8 cellular contexts compared by ENCODE assay signal in genomic region chr3:14125193-14126016, GRCh38. TPM values are rescaled to one million over a fixed set of nuclear protein-coding genes. Genes with fewer than 3 reads are reported as not detected.
DNase-seq lines count a peak whose midpoint lies in the region; ATAC-seq, FAIRE-seq and TF ChIP-seq lines count a peak whose summit lies in the region.

No MANE protein-coding gene starts in this region.

- no peak for TF ChIP-seq RAD21 in HepG2 (CRISPR knock-in tag; IDR thresholded peaks at IDR 0.05)

- peaks cover 7 to 31% of the 10 kb centered on the region in 2 experiments for H3K36me3 ChIP-seq in HepG2 (replicated peaks in 1 of 2; ENCODE audit: control insufficient read depth in 1 of 2, insufficient read depth in 2 of 2, low read length in 2 of 2)

- TSS peak; percentile 48 for BruUV-seq in HepG2 (replicated peaks; lab: Mats Ljungman, UMichigan)

- H3K27me3 ChIP-seq in HepG2 (ENCODE audit: control insufficient read depth in 1 of 2, insufficient read depth in 2 of 2, low read length in 2 of 2) = no peaks in the 10 kb centered on the region; a peak in 1 of 5 replicates

- CTCF ChIA-PET in GM10248 (lab: Yijun Ruan, JAX) (interaction anchor here (0.7 to 2.1 kb wide), 12 partner anchors 9 to 1284 kb away, joined by 3 to 7 read pairs (median 4); partner anchors contain the start of genes LSM3 and RPL32), HepG2 (lab: Yijun Ruan, JAX; ENCODE audit: low intra/inter-chr PET ratio, low total read pairs) (interaction anchor here (1.6 kb wide), 1 partner anchor 228 kb away, joined by 5 read pairs; no protein-coding TSS in a partner anchor)

- TF ChIP-seq CTCF in GM10248 (IDR thresholded peaks at IDR 0.05; ENCODE audit: control extremely low read depth, extremely low read depth, low read depth, missing control alignments) (no peak), HepG2 (CRISPR knock-in tag; IDR thresholded peaks at IDR 0.05) (0 out of 2 replicates have a peak, but pooled peaks have one; percentile 28)

- peak overlapping the region; percentile 90 for H3K9ac ChIP-seq in HepG2 (ENCODE audit: insufficient read depth, low read depth, low read length)

- TF ChIP-seq POLR2A in HepG2 (IDR thresholded peaks at IDR 0.05; ENCODE audit: insufficient read depth in 1 of 2, low read depth in 2 of 2, low read length in 2 of 2) = no peak

- peak overlapping the region; percentile 89 for H3K4me2 ChIP-seq in HepG2 (ENCODE audit: low read depth, low read length)

- H3K79me2 ChIP-seq in HepG2 (ENCODE audit: insufficient read depth, low read length) = peaks cover 58% of the 10 kb centered on the region

- H2AFZ ChIP-seq in HepG2 (ENCODE audit: low read length) = no peak overlapping the region

- TF ChIP-seq EP300 in HepG2 (IDR thresholded peaks at IDR 0.05; ENCODE audit: low read depth in 2 of 2, low read length in 2 of 2) = no peak
- no peak for TF ChIP-seq EP300 in HepG2 (CRISPR knock-in tag; IDR thresholded peaks at IDR 0.05; ENCODE audit: borderline replicate concordance)

- peaks cover 16% of the 10 kb centered on the region for H4K20me1 ChIP-seq in HepG2 (ENCODE audit: insufficient read depth, low read length)

- H3K4me3 ChIP-seq in HepG2 (replicated peaks in 1 of 3; ENCODE audit: insufficient read depth in 1 of 3, low read depth in 2 of 3, low read length in 3 of 3) = peak overlapping the region; percentile 80 to 95 (median 88)

- peaks cover 46% of the 10 kb centered on the region for H3K4me1 ChIP-seq in HepG2 (ENCODE audit: insufficient read depth, low read length)

- H3K27ac ChIP-seq in cingulate gyrus (ENCODE audit: low read depth, low read length) (peak overlapping the region; percentile 85), HepG2 (ENCODE audit: extremely low read length, insufficient read depth, low read length) (peak overlapping the region; percentile 95)

- POLR2A ChIA-PET in GM10248 (lab: Yijun Ruan, JAX) = interaction anchor here (0.7 to 1.3 kb wide), 4 partner anchors 20 to 529 kb away, joined by 3 to 7 read pairs (median 4); partner anchors contain the start of genes LSM3 and XPC
- POLR2A ChIA-PET in HepG2 (lab: Yijun Ruan, JAX) = interaction anchor here (0.6 to 5.0 kb wide), 19 partner anchors 9 to 526 kb away, joined by 3 to 75 read pairs (median 4); partner anchors contain the start of genes CCDC174, LSM3 and XPC

- intact Hi-C loops in HepG2 (cut with micrococcal nuclease; ENCODE audit: unreplicated experiment) = no loop called here

- no peaks in the 10 kb centered on the region for H3K9me3 ChIP-seq in HepG2 (ENCODE audit: low read length)

- WGBS in HepG2 (ENCODE audit: low lambda C conversion rate) = 0% methylated on average over 10 of the region's 44 CpGs

- in situ Hi-C loops in HepG2 (cut with HindIII; ENCODE audit: extremely low pct_ligation_motif_present, low pct_unique_long_range_greater_than_20kb) = no loop called here

- peak; percentile 18 for FAIRE-seq in HepG2 (lab: Jason Lieb, UNC)

- peak; percentile 50 for DNase-seq in GM10248 (ENCODE audit: extremely low spot score)
- DNase-seq in HCEC 1CT = peak; percentile 91
- peak; percentile 90 for DNase-seq in M059J (ENCODE audit: low read depth)
- peak; percentile 24 for DNase-seq in activated CD4-positive, CD25-positive, alpha-beta regulatory T cell treated with anti-CD3 and anti-CD28 coated beads, Interleukin-2, amount 50 U/mL, for 16 hours (ENCODE audit: low read depth, low spot score)
- DNase-seq in HepG2 (ENCODE audit: low spot score) = peak; percentile 72
- DNase-seq in stimulated activated CD4-positive, alpha-beta T cell treated with anti-CD3 and anti-CD28 coated beads, Interleukin-2, amount 100 ng/mL, for 24 hours = peak; percentile 66 to 71
- no peak for DNase-seq in germinal center (ENCODE audit: low spot score)

- peak; percentile 56 for ATAC-seq in HepG2

RNA-seq across cellular contexts. Expression of gene TMEM43, which starts 0.6 kb away (rescaled TPM):
- 55.9 and 73.2 TPM in 2 replicates for total RNA-seq in M059J (2014; rRNA removed; shearing (Covaris generic))
- total RNA-seq in HepG2 (2016; rRNA removed; fragmentation: Illumina TruSeq; extraction: Trizol) = 25.9 and 50.5 TPM in 2 replicates
- total RNA-seq in HepG2 (2016; cell fraction: cytosol; rRNA removed; fragmentation: Illumina TruSeq; extraction: Trizol; ENCODE audit: low read depth) = 3.9 and 4.2 TPM in 2 replicates
- total RNA-seq in HepG2 (2016; cell fraction: insoluble cytoplasmic fraction; rRNA removed; fragmentation: Illumina TruSeq; extraction: Trizol) = 26.3 and 51.3 TPM in 2 replicates
- 14.0 TPM in 2 replicates for total RNA-seq in HepG2 (2016; cell fraction: membrane; rRNA removed; fragmentation: Illumina TruSeq; extraction: Trizol)
- 52.0 and 59.4 TPM in 2 replicates for total RNA-seq in HepG2 (2016; cell fraction: nucleus; rRNA removed; fragmentation: Illumina TruSeq; extraction: Trizol)
- 48.9 and 57.4 TPM in 2 replicates for polyA plus RNA-seq in HepG2 (2011; rRNA removed)
- polyA plus RNA-seq in HepG2 (2011; cell fraction: cytosol; rRNA removed) = 50.3 and 50.5 TPM in 2 replicates
- polyA plus RNA-seq in HepG2 (2011; cell fraction: nucleus; rRNA removed) = 72.5 and 76.8 TPM in 2 replicates
- 33.1 and 37.6 TPM in 2 replicates for polyA plus RNA-seq in HepG2 (2012)
- 3.5 and 3.6 TPM in 2 replicates for polyA plus RNA-seq in HepG2 (2016; cell fraction: cytosol; fragmentation: Illumina TruSeq; extraction: Trizol; ENCODE audit: low read depth)
- 24.2 and 24.5 TPM in 2 replicates for polyA plus RNA-seq in HepG2 (2016; cell fraction: insoluble cytoplasmic fraction; fragmentation: Illumina TruSeq; extraction: Trizol; ENCODE audit: low read depth)
- 8.3 and 8.4 TPM in 2 replicates for polyA plus RNA-seq in HepG2 (2016; cell fraction: membrane; fragmentation: Illumina TruSeq; extraction: Trizol; ENCODE audit: low read depth)
- 80.8 and 88.2 TPM in 2 replicates for polyA plus RNA-seq in HepG2 (2016; cell fraction: nucleus; fragmentation: Illumina TruSeq; extraction: Trizol; ENCODE audit: insufficient read depth, low read depth)
- 77.4 and 114 TPM in 2 replicates for polyA minus RNA-seq in HepG2 (2011; rRNA and poly(A)+ RNA removed; ENCODE audit: low replicate concordance)
- 30.1 and 30.2 TPM in 2 replicates for polyA minus RNA-seq in HepG2 (2011; cell fraction: cytosol; rRNA and poly(A)+ RNA removed)
- polyA minus RNA-seq in HepG2 (2011; cell fraction: nucleus; rRNA and poly(A)+ RNA removed) = 31.3 and 32.3 TPM in 2 replicates

RNA-seq across cellular contexts. Expression of gene CHCHD4, which starts 0.7 kb away (rescaled TPM):
- 19.3 and 23.4 TPM in 2 replicates for total RNA-seq in M059J (2014; rRNA removed; shearing (Covaris generic))
- 24.1 and 32.0 TPM in 2 replicates for total RNA-seq in HepG2 (2016; rRNA removed; fragmentation: Illumina TruSeq; extraction: Trizol)
- 11.2 and 11.5 TPM in 2 replicates for total RNA-seq in HepG2 (2016; cell fraction: cytosol; rRNA removed; fragmentation: Illumina TruSeq; extraction: Trizol; ENCODE audit: low read depth)
- 26.4 and 35.5 TPM in 2 replicates for total RNA-seq in HepG2 (2016; cell fraction: insoluble cytoplasmic fraction; rRNA removed; fragmentation: Illumina TruSeq; extraction: Trizol)
- total RNA-seq in HepG2 (2016; cell fraction: membrane; rRNA removed; fragmentation: Illumina TruSeq; extraction: Trizol) = 22.7 TPM in 2 replicates
- 7.9 and 10.8 TPM in 2 replicates for total RNA-seq in HepG2 (2016; cell fraction: nucleus; rRNA removed; fragmentation: Illumina TruSeq; extraction: Trizol)
- 13.3 and 15.8 TPM in 2 replicates for polyA plus RNA-seq in HepG2 (2011; rRNA removed)
- polyA plus RNA-seq in HepG2 (2011; cell fraction: cytosol; rRNA removed) = 12.6 and 17.4 TPM in 2 replicates
- polyA plus RNA-seq in HepG2 (2011; cell fraction: nucleus; rRNA removed) = 4.0 and 4.7 TPM in 2 replicates
- 17.8 and 18.8 TPM in 2 replicates for polyA plus RNA-seq in HepG2 (2012)
- polyA plus RNA-seq in HepG2 (2016; cell fraction: cytosol; fragmentation: Illumina TruSeq; extraction: Trizol; ENCODE audit: low read depth) = 9.9 and 12.4 TPM in 2 replicates
- polyA plus RNA-seq in HepG2 (2016; cell fraction: insoluble cytoplasmic fraction; fragmentation: Illumina TruSeq; extraction: Trizol; ENCODE audit: low read depth) = 30.7 and 33.5 TPM in 2 replicates
- polyA plus RNA-seq in HepG2 (2016; cell fraction: membrane; fragmentation: Illumina TruSeq; extraction: Trizol; ENCODE audit: low read depth) = 19.0 and 19.4 TPM in 2 replicates
- 14.4 and 14.5 TPM in 2 replicates for polyA plus RNA-seq in HepG2 (2016; cell fraction: nucleus; fragmentation: Illumina TruSeq; extraction: Trizol; ENCODE audit: insufficient read depth, low read depth)
- polyA minus RNA-seq in HepG2 (2011; rRNA and poly(A)+ RNA removed; ENCODE audit: low replicate concordance) = 7.0 and 13.0 TPM in 2 replicates
- 7.3 and 8.8 TPM in 2 replicates for polyA minus RNA-seq in HepG2 (2011; cell fraction: cytosol; rRNA and poly(A)+ RNA removed)
- 3.0 and 5.8 TPM in 2 replicates for polyA minus RNA-seq in HepG2 (2011; cell fraction: nucleus; rRNA and poly(A)+ RNA removed)

RNA-seq across cellular contexts. Expression of gene XPC, which starts 53.0 kb away (rescaled TPM):
- total RNA-seq in M059J (2014; rRNA removed; shearing (Covaris generic)) = 8.9 and 13.0 TPM in 2 replicates
- 19.2 and 24.1 TPM in 2 replicates for total RNA-seq in HepG2 (2016; rRNA removed; fragmentation: Illumina TruSeq; extraction: Trizol)
- total RNA-seq in HepG2 (2016; cell fraction: cytosol; rRNA removed; fragmentation: Illumina TruSeq; extraction: Trizol; ENCODE audit: low read depth) = 3.7 and 5.6 TPM in 2 replicates
- total RNA-seq in HepG2 (2016; cell fraction: insoluble cytoplasmic fraction; rRNA removed; fragmentation: Illumina TruSeq; extraction: Trizol) = 17.3 and 22.5 TPM in 2 replicates
- 5.4 and 7.1 TPM in 2 replicates for total RNA-seq in HepG2 (2016; cell fraction: membrane; rRNA removed; fragmentation: Illumina TruSeq; extraction: Trizol)
- 29.8 and 32.0 TPM in 2 replicates for total RNA-seq in HepG2 (2016; cell fraction: nucleus; rRNA removed; fragmentation: Illumina TruSeq; extraction: Trizol)
- 9.4 and 13.5 TPM in 2 replicates for polyA plus RNA-seq in HepG2 (2011; rRNA removed)
- polyA plus RNA-seq in HepG2 (2011; cell fraction: cytosol; rRNA removed) = 5.6 and 7.4 TPM in 2 replicates
- 40.8 and 46.3 TPM in 2 replicates for polyA plus RNA-seq in HepG2 (2011; cell fraction: nucleus; rRNA removed)
- polyA plus RNA-seq in HepG2 (2012) = 20.6 and 22.0 TPM in 2 replicates
- polyA plus RNA-seq in HepG2 (2016; cell fraction: cytosol; fragmentation: Illumina TruSeq; extraction: Trizol; ENCODE audit: low read depth) = 0.59 and 0.94 TPM in 2 replicates
- 13.8 and 16.6 TPM in 2 replicates for polyA plus RNA-seq in HepG2 (2016; cell fraction: insoluble cytoplasmic fraction; fragmentation: Illumina TruSeq; extraction: Trizol; ENCODE audit: low read depth)
- 1.5 and 1.9 TPM in 2 replicates for polyA plus RNA-seq in HepG2 (2016; cell fraction: membrane; fragmentation: Illumina TruSeq; extraction: Trizol; ENCODE audit: low read depth)
- polyA plus RNA-seq in HepG2 (2016; cell fraction: nucleus; fragmentation: Illumina TruSeq; extraction: Trizol; ENCODE audit: insufficient read depth, low read depth) = 38.7 and 40.3 TPM in 2 replicates
- polyA minus RNA-seq in HepG2 (2011; rRNA and poly(A)+ RNA removed; ENCODE audit: low replicate concordance) = 12.4 and 15.1 TPM in 2 replicates
- polyA minus RNA-seq in HepG2 (2011; cell fraction: cytosol; rRNA and poly(A)+ RNA removed) = 7.6 and 8.9 TPM in 2 replicates
- polyA minus RNA-seq in HepG2 (2011; cell fraction: nucleus; rRNA and poly(A)+ RNA removed) = 38.9 and 54.2 TPM in 2 replicates

RNA-seq across cellular contexts. Expression of gene LSM3, which starts 53.2 kb away (rescaled TPM):
- 23.0 and 34.9 TPM in 2 replicates for total RNA-seq in M059J (2014; rRNA removed; shearing (Covaris generic))
- 19.4 and 28.7 TPM in 2 replicates for total RNA-seq in HepG2 (2016; rRNA removed; fragmentation: Illumina TruSeq; extraction: Trizol)
- 9.0 and 9.3 TPM in 2 replicates for total RNA-seq in HepG2 (2016; cell fraction: cytosol; rRNA removed; fragmentation: Illumina TruSeq; extraction: Trizol; ENCODE audit: low read depth)
- 20.1 and 30.7 TPM in 2 replicates for total RNA-seq in HepG2 (2016; cell fraction: insoluble cytoplasmic fraction; rRNA removed; fragmentation: Illumina TruSeq; extraction: Trizol)
- 15.0 and 16.0 TPM in 2 replicates for total RNA-seq in HepG2 (2016; cell fraction: membrane; rRNA removed; fragmentation: Illumina TruSeq; extraction: Trizol)
- 8.0 and 8.6 TPM in 2 replicates for total RNA-seq in HepG2 (2016; cell fraction: nucleus; rRNA removed; fragmentation: Illumina TruSeq; extraction: Trizol)
- polyA plus RNA-seq in HepG2 (2011; rRNA removed) = 2.8 and 5.1 TPM in 2 replicates
- polyA plus RNA-seq in HepG2 (2011; cell fraction: cytosol; rRNA removed) = 1.7 and 2.5 TPM in 2 replicates
- polyA plus RNA-seq in HepG2 (2011; cell fraction: nucleus; rRNA removed) = 1.0 and 1.2 TPM in 2 replicates
- polyA plus RNA-seq in HepG2 (2012) = 6.7 and 14.3 TPM in 2 replicates
- 11.3 and 14.2 TPM in 2 replicates for polyA plus RNA-seq in HepG2 (2016; cell fraction: cytosol; fragmentation: Illumina TruSeq; extraction: Trizol; ENCODE audit: low read depth)
- 33.0 and 38.8 TPM in 2 replicates for polyA plus RNA-seq in HepG2 (2016; cell fraction: insoluble cytoplasmic fraction; fragmentation: Illumina TruSeq; extraction: Trizol; ENCODE audit: low read depth)
- 15.2 and 17.8 TPM in 2 replicates for polyA plus RNA-seq in HepG2 (2016; cell fraction: membrane; fragmentation: Illumina TruSeq; extraction: Trizol; ENCODE audit: low read depth)
- polyA plus RNA-seq in HepG2 (2016; cell fraction: nucleus; fragmentation: Illumina TruSeq; extraction: Trizol; ENCODE audit: insufficient read depth, low read depth) = 12.2 and 14.0 TPM in 2 replicates
- 1.8 and 3.7 TPM in 2 replicates for polyA minus RNA-seq in HepG2 (2011; rRNA and poly(A)+ RNA removed; ENCODE audit: low replicate concordance)
- 1.1 and 1.2 TPM in 2 replicates for polyA minus RNA-seq in HepG2 (2011; cell fraction: cytosol; rRNA and poly(A)+ RNA removed)
- 6.7 and 7.2 TPM in 2 replicates for polyA minus RNA-seq in HepG2 (2011; cell fraction: nucleus; rRNA and poly(A)+ RNA removed)
